15 cellular contexts compared by ENCODE assay signal in genomic region chr13:93270769-93271753, GRCh38. TPM values are rescaled to one million over a fixed set of nuclear protein-coding genes. Genes with fewer than 3 reads are reported as not detected.
DNase-seq lines count a peak whose midpoint lies in the region; ATAC-seq, FAIRE-seq and TF ChIP-seq lines count a peak whose summit lies in the region.
"Had no signal": no experiment of that assay in that cellular context is flagged by ENCODE, and none has a peak within 500 bp of the region (broad histone marks: within the 10 kb centered on the region; RNA-seq: fewer than 3 reads in every experiment).

No MANE protein-coding gene starts in this region.

- peaks cover 29% of the 10 kb centered on the region for H3K4me1 Mint-ChIP-seq in HFFc6 (ENCODE audit: low read depth)

- H3K27ac ChIP-seq in VCaP (peak overlapping the region; percentile 16; the same call in 1 of the 2 replicates), mesodermal cell (ENCODE audit: low read depth, low read length, severe bottlenecking) (peak overlapping the region; percentile 6)

- no peak for ATAC-seq in HG02623 (IDR thresholded peaks at IDR 0.05; ENCODE audit: unreplicated experiment)
- ATAC-seq: activated CD4-positive, CD25-positive, alpha-beta regulatory T cell treated with anti-CD3 and anti-CD28 coated beads, Interleukin-2, amount 50 U/mL, for 24 hours had no signal

- WGBS in mesodermal cell (ENCODE audit: insufficient coverage in 2 of 2), 2 experiments, result 88 to 100% methylated on average over 1 to 2 of the region's 5 CpGs

- no peaks in the 10 kb centered on the region for H3K4me1 ChIP-seq in mesodermal cell (ENCODE audit: control insufficient read depth, insufficient read depth, low read length, poor library complexity, severe bottlenecking)

- H3K9me3 ChIP-seq in mesodermal cell (ENCODE audit: control insufficient read depth, low read length), result no peaks in the 10 kb centered on the region

- H3K27me3 Mint-ChIP-seq in HFFc6 (ENCODE audit: insufficient read depth), result no peaks in the 10 kb centered on the region; the same call in 1 of the 2 replicates
- H3K27me3 Mint-ChIP-seq: CD4-positive, alpha-beta T cell had no signal

- DNase-seq in H54 (ENCODE audit: insufficient read length, low spot score) (no peak), NCI-H2081 (lab: John Stamatoyannopoulos, UW) (peak; percentile 57 to 85), HFFc6 (no peak), HTR-8/SVneo (ENCODE audit: insufficient read length, low spot score) (no peak), inferior parietal cortex (ENCODE audit: extremely low spot score) (no peak)
- DNase-seq: activated T-cell treated with anti-CD3 and anti-CD28 coated beads, Interleukin-2, amount 50 U/mL, for 48 hours; CD4-positive, alpha-beta T cell; hippocampal formation; NCI-H1930; retina had no signal

- no peak overlapping the region for H3K4me3 ChIP-seq in mesodermal cell (ENCODE audit: extremely low read depth, insufficient read depth, low read length, poor library complexity, severe bottlenecking)

- FAIRE-seq in H54 (lab: Jason Lieb, UNC) (peak; percentile 78), HTR-8/SVneo (lab: Jason Lieb, UNC) (no peak)
- FAIRE-seq: endothelial cell of umbilical vein had no signal

- TF ChIP-seq CTCF in VCaP (conservative IDR thresholded peaks at IDR 0.05), result no peak
- no peak for TF ChIP-seq CTCF in HFFc6 (IDR thresholded peaks at IDR 0.05)

- no peak overlapping the region for H3K4me3 Mint-ChIP-seq in HFFc6
- H3K4me3 Mint-ChIP-seq: CD4-positive, alpha-beta T cell had no signal

- TF ChIP-seq POLR2A in H54 (IDR thresholded peaks at IDR 0.05; ENCODE audit: low read depth, low read length), result no peak

- H3K27ac Mint-ChIP-seq in HFFc6, result no peak overlapping the region
- H3K27ac Mint-ChIP-seq: CD4-positive, alpha-beta T cell had no signal

- no peaks in the 10 kb centered on the region for H3K36me3 Mint-ChIP-seq in HFFc6 (ENCODE audit: low read depth)

- no peaks in the 10 kb centered on the region for H3K9me3 Mint-ChIP-seq in HFFc6
- H3K9me3 Mint-ChIP-seq: CD4-positive, alpha-beta T cell had no signal

- H3K36me3 ChIP-seq in mesodermal cell (ENCODE audit: control insufficient read depth, insufficient read depth, low read length), result no peaks in the 10 kb centered on the region

RNA-seq across cellular contexts. Expression of gene GPC6, which starts 44.5 kb away (rescaled TPM):
- polyA plus RNA-seq in mesodermal cell (2013, experiment 1 of 2), result 40.0 TPM
- polyA plus RNA-seq in mesodermal cell (2013, experiment 2 of 2), result 39.1 TPM
- 1 to 10 TPM; 3.0 to 5.3 (median 4.4) TPM for total RNA-seq in HFFc6 (2021; fragmentation: NEBNext Ultra II Directional; extraction: Animal tissue kit (Norgen Biotek cat#: 25700))
- total RNA-seq: CD4-positive, alpha-beta T cell; endothelial cell of umbilical vein had no signal

Comparison
In these comparisons a context has a peak if more than half of its experiments do, and no peak if none do; other contexts are left out.
1. DNase-seq: peak in NCI-H2081 (2 of 2); none in H54 (single experiment), HFFc6 (single experiment), HTR-8/SVneo (single experiment) and inferior parietal cortex (single experiment).